In the genomic region with DNA sequence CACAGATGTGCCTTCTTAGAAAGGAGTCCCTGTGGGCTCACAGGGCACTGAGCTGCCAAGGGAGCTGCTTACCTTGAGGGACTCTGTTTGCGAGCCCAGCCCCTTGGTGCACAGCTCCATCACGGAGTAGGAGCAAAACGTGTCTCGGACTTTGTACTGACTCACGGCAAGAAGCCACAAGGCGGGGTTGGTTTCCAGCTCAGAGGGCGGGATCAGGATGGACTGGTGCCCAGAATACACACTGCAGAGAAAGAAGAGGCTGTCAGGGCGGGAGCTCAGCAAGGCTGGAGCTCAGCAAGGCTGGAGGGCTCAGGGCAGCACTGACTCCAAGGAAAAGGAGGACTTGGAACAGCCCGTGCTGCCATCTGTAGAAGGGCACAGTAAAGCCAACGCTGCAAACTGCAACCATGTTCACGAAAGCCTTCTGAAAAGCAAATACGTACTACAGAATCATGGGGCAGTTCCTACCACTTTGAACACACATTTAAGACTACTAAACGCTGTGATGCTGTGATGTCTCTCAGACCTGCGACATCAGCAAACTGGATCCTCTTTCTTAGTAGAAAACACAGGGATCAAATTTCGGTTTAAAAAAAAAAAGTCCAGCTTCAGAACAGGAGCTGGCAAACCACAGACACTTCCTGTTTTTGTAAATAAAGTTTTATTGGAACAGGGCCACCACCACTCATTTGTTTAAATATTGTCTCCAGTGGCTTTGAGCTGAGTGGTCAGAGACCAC, we compare ENCODE assay signal across 1 cellular context.
TF ChIP-seq lines count a peak whose summit lies in the region.

No MANE protein-coding gene starts in this region.

TF ChIP-seq in HepG2, 621 proteins besides CTCF, POLR2A, EP300 and RAD21 (continued from another document and continues in another):
- TF ChIP-seq, protein P1, sequence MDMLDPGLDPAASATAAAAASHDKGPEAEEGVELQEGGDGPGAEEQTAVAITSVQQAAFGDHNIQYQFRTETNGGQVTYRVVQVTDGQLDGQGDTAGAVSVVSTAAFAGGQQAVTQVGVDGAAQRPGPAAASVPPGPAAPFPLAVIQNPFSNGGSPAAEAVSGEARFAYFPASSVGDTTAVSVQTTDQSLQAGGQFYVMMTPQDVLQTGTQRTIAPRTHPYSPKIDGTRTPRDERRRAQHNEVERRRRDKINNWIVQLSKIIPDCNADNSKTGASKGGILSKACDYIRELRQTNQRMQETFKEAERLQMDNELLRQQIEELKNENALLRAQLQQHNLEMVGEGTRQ (IDR thresholded peaks at IDR 0.05; ENCODE audit: low read depth, low read length) = no peak
- TF ChIP-seq, protein P1 (CRISPR knock-in tag; IDR thresholded peaks at IDR 0.05; ENCODE audit: borderline replicate concordance) = no peak
- TF ChIP-seq NR2C2 (CRISPR knock-in tag; IDR thresholded peaks at IDR 0.05; ENCODE audit: borderline replicate concordance) = no peak
- TF ChIP-seq SIN3A (IDR thresholded peaks at IDR 0.05; ENCODE audit: borderline replicate concordance, low read depth, low read length) = no peak
- no peak for TF ChIP-seq ZNF780A (CRISPR knock-in tag; IDR thresholded peaks at IDR 0.05)
- TF ChIP-seq NONO (IDR thresholded peaks at IDR 0.05) = no peak
- no peak for TF ChIP-seq NONO (CRISPR knock-in tag; conservative IDR thresholded peaks at IDR 0.05)
- TF ChIP-seq PITX1 (CRISPR knock-in tag; IDR thresholded peaks at IDR 0.05) = no peak
- peak; percentile 55; the same call in 1 of the 2 replicates for TF ChIP-seq SIX4 (CRISPR knock-in tag; IDR thresholded peaks at IDR 0.05)
- TF ChIP-seq JARID2 (CRISPR knock-in tag; IDR thresholded peaks at IDR 0.05; ENCODE audit: insufficient replicate concordance) = no peak
- no peak for TF ChIP-seq RARG (CRISPR knock-in tag; IDR thresholded peaks at IDR 0.05; ENCODE audit: low read depth)
- TF ChIP-seq, protein P2, sequence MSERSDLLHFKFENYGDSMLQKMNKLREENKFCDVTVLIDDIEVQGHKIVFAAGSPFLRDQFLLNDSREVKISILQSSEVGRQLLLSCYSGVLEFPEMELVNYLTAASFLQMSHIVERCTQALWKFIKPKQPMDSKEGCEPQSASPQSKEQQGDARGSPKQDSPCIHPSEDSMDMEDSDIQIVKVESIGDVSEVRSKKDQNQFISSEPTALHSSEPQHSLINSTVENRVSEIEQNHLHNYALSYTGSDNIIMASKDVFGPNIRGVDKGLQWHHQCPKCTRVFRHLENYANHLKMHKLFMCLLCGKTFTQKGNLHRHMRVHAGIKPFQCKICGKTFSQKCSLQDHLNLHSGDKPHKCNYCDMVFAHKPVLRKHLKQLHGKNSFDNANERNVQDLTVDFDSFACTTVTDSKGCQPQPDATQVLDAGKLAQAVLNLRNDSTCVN (CRISPR knock-in tag; IDR thresholded peaks at IDR 0.05; ENCODE audit: borderline replicate concordance) = no peak
- TF ChIP-seq, protein P3, sequence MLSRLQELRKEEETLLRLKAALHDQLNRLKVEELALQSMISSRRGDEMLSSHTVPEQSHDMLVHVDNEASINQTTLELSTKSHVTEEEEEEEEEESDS (CRISPR knock-in tag; IDR thresholded peaks at IDR 0.05; ENCODE audit: borderline replicate concordance) = no peak
- no peak for TF ChIP-seq CEBPB (IDR thresholded peaks at IDR 0.05; ENCODE audit: borderline replicate concordance, low read depth, low read length)
- TF ChIP-seq HDAC2 (CRISPR knock-in tag; IDR thresholded peaks at IDR 0.05) = peak; percentile 65; the same call in 1 of the 2 replicates
- no peak for TF ChIP-seq ARID2 (CRISPR knock-in tag; IDR thresholded peaks at IDR 0.05; ENCODE audit: borderline replicate concordance)
- no peak for TF ChIP-seq CHD4 (IDR thresholded peaks at IDR 0.05; ENCODE audit: borderline replicate concordance, low read length)
- TF ChIP-seq ZBTB1 (CRISPR knock-in tag; IDR thresholded peaks at IDR 0.05; ENCODE audit: borderline replicate concordance) = no peak
- 0 out of 2 replicates have a peak, but pooled peaks have one; percentile 30 for TF ChIP-seq RCOR2 (CRISPR knock-in tag; IDR thresholded peaks at IDR 0.05)
- TF ChIP-seq ZNF143 (CRISPR knock-in tag; IDR thresholded peaks at IDR 0.05) = no peak
- TF ChIP-seq, protein P4, sequence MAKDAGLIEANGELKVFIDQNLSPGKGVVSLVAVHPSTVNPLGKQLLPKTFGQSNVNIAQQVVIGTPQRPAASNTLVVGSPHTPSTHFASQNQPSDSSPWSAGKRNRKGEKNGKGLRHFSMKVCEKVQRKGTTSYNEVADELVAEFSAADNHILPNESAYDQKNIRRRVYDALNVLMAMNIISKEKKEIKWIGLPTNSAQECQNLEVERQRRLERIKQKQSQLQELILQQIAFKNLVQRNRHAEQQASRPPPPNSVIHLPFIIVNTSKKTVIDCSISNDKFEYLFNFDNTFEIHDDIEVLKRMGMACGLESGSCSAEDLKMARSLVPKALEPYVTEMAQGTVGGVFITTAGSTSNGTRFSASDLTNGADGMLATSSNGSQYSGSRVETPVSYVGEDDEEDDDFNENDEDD (CRISPR knock-in tag; IDR thresholded peaks at IDR 0.05; ENCODE audit: borderline replicate concordance) = peak; percentile 57; the same call in 1 of the 2 replicates
- no peak for TF ChIP-seq SMARCE1 (IDR thresholded peaks at IDR 0.05; ENCODE audit: borderline replicate concordance)
- TF ChIP-seq, protein P5, sequence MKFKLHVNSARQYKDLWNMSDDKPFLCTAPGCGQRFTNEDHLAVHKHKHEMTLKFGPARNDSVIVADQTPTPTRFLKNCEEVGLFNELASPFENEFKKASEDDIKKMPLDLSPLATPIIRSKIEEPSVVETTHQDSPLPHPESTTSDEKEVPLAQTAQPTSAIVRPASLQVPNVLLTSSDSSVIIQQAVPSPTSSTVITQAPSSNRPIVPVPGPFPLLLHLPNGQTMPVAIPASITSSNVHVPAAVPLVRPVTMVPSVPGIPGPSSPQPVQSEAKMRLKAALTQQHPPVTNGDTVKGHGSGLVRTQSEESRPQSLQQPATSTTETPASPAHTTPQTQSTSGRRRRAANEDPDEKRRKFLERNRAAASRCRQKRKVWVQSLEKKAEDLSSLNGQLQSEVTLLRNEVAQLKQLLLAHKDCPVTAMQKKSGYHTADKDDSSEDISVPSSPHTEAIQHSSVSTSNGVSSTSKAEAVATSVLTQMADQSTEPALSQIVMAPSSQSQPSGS (CRISPR knock-in tag; IDR thresholded peaks at IDR 0.05) = no peak
- TF ChIP-seq BRCA1 (CRISPR knock-in tag; IDR thresholded peaks at IDR 0.05) = no peak
- no peak for TF ChIP-seq IKZF1 (IDR thresholded peaks at IDR 0.05)
- TF ChIP-seq, protein P6, sequence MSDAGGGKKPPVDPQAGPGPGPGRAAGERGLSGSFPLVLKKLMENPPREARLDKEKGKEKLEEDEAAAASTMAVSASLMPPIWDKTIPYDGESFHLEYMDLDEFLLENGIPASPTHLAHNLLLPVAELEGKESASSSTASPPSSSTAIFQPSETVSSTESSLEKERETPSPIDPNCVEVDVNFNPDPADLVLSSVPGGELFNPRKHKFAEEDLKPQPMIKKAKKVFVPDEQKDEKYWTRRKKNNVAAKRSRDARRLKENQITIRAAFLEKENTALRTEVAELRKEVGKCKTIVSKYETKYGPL (CRISPR knock-in tag; IDR thresholded peaks at IDR 0.05) = no peak
- TF ChIP-seq ZNF225 (CRISPR knock-in tag; IDR thresholded peaks at IDR 0.05) = no peak
- peak; percentile 79 for TF ChIP-seq SIX1 (CRISPR knock-in tag; IDR thresholded peaks at IDR 0.05; ENCODE audit: borderline replicate concordance)
- no peak for TF ChIP-seq EED (CRISPR knock-in tag; IDR thresholded peaks at IDR 0.05)
- TF ChIP-seq ZNF484 (CRISPR knock-in tag; IDR thresholded peaks at IDR 0.05; ENCODE audit: borderline replicate concordance, low read depth) = no peak
- no peak for TF ChIP-seq ATF7-NPFF (CRISPR knock-in tag; IDR thresholded peaks at IDR 0.05; ENCODE audit: low read depth)
- no peak for TF ChIP-seq KMT2B (CRISPR knock-in tag; IDR thresholded peaks at IDR 0.05)
- TF ChIP-seq, protein P7, sequence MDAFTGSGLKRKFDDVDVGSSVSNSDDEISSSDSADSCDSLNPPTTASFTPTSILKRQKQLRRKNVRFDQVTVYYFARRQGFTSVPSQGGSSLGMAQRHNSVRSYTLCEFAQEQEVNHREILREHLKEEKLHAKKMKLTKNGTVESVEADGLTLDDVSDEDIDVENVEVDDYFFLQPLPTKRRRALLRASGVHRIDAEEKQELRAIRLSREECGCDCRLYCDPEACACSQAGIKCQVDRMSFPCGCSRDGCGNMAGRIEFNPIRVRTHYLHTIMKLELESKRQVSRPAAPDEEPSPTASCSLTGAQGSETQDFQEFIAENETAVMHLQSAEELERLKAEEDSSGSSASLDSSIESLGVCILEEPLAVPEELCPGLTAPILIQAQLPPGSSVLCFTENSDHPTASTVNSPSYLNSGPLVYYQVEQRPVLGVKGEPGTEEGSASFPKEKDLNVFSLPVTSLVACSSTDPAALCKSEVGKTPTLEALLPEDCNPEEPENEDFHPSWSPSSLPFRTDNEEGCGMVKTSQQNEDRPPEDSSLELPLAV (CRISPR knock-in tag; conservative IDR thresholded peaks at IDR 0.05; ENCODE audit: low read depth) = no peak
- TF ChIP-seq ZNF615 (CRISPR knock-in tag; IDR thresholded peaks at IDR 0.05; ENCODE audit: borderline replicate concordance) = no peak
- TF ChIP-seq TEAD2 (CRISPR knock-in tag; IDR thresholded peaks at IDR 0.05) = no peak
- no peak for TF ChIP-seq RFX3 (CRISPR knock-in tag; IDR thresholded peaks at IDR 0.05)
- TF ChIP-seq, protein P8, sequence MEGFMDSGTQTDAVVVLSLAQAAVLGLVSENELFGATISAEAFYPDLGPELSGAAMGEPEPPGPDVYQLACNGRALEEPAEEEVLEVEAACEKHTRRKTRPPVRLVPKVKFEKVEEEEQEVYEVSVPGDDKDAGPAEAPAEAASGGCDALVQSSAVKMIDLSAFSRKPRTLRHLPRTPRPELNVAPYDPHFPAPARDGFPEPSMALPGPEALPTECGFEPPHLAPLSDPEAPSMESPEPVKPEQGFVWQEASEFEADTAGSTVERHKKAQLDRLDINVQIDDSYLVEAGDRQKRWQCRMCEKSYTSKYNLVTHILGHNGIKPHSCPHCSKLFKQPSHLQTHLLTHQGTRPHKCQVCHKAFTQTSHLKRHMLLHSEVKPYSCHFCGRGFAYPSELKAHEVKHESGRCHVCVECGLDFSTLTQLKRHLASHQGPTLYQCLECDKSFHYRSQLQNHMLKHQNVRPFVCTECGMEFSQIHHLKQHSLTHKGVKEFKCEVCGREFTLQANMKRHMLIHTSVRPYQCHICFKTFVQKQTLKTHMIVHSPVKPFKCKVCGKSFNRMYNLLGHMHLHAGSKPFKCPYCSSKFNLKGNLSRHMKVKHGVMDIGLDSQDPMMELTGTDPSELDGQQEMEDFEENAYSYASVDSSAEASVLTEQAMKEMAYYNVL (CRISPR knock-in tag; IDR thresholded peaks at IDR 0.05; ENCODE audit: borderline replicate concordance) = no peak
- TF ChIP-seq SNAPC2 (CRISPR knock-in tag; IDR thresholded peaks at IDR 0.05) = no peak
- no peak for TF ChIP-seq ZSCAN12 (CRISPR knock-in tag; IDR thresholded peaks at IDR 0.05)
- no peak for TF ChIP-seq ZNF607 (CRISPR knock-in tag; IDR thresholded peaks at IDR 0.05; ENCODE audit: borderline replicate concordance)
- no peak for TF ChIP-seq ELF4 (CRISPR knock-in tag; IDR thresholded peaks at IDR 0.05; ENCODE audit: borderline replicate concordance)
- no peak for TF ChIP-seq ZNF558 (CRISPR knock-in tag; IDR thresholded peaks at IDR 0.05; ENCODE audit: borderline replicate concordance)
- no peak; the same call in 1 of the 2 replicates for TF ChIP-seq ZNF205 (CRISPR knock-in tag; IDR thresholded peaks at IDR 0.05)
- TF ChIP-seq, protein P9, sequence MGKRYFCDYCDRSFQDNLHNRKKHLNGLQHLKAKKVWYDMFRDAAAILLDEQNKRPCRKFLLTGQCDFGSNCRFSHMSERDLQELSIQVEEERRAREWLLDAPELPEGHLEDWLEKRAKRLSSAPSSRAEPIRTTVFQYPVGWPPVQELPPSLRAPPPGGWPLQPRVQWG (CRISPR knock-in tag; IDR thresholded peaks at IDR 0.05; ENCODE audit: borderline replicate concordance, low read depth) = no peak
- no peak for TF ChIP-seq MZF1 (CRISPR knock-in tag; IDR thresholded peaks at IDR 0.05; ENCODE audit: borderline replicate concordance)
- TF ChIP-seq ZNF501 (CRISPR knock-in tag; IDR thresholded peaks at IDR 0.05) = 0 out of 2 replicates have a peak, but pooled peaks have one; percentile 25
- TF ChIP-seq ZNF34 (CRISPR knock-in tag; IDR thresholded peaks at IDR 0.05; ENCODE audit: borderline replicate concordance) = no peak
- TF ChIP-seq ZNF598 (CRISPR knock-in tag; IDR thresholded peaks at IDR 0.05; ENCODE audit: borderline replicate concordance) = no peak; the same call in 1 of the 2 replicates
- TF ChIP-seq, protein P10, sequence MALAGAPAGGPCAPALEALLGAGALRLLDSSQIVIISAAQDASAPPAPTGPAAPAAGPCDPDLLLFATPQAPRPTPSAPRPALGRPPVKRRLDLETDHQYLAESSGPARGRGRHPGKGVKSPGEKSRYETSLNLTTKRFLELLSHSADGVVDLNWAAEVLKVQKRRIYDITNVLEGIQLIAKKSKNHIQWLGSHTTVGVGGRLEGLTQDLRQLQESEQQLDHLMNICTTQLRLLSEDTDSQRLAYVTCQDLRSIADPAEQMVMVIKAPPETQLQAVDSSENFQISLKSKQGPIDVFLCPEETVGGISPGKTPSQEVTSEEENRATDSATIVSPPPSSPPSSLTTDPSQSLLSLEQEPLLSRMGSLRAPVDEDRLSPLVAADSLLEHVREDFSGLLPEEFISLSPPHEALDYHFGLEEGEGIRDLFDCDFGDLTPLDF (CRISPR knock-in tag; IDR thresholded peaks at IDR 0.05) = 0 out of 2 replicates have a peak, but pooled peaks have one; percentile 39
- TF ChIP-seq ZNF383 (CRISPR knock-in tag; IDR thresholded peaks at IDR 0.05; ENCODE audit: borderline replicate concordance) = no peak
- TF ChIP-seq, protein P11, sequence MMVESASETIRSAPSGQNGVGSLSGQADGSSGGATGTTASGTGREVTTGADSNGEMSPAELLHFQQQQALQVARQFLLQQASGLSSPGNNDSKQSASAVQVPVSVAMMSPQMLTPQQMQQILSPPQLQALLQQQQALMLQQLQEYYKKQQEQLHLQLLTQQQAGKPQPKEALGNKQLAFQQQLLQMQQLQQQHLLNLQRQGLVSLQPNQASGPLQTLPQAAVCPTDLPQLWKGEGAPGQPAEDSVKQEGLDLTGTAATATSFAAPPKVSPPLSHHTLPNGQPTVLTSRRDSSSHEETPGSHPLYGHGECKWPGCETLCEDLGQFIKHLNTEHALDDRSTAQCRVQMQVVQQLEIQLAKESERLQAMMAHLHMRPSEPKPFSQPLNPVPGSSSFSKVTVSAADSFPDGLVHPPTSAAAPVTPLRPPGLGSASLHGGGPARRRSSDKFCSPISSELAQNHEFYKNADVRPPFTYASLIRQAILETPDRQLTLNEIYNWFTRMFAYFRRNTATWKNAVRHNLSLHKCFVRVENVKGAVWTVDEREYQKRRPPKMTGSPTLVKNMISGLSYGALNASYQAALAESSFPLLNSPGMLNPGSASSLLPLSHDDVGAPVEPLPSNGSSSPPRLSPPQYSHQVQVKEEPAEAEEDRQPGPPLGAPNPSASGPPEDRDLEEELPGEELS (CRISPR knock-in tag; IDR thresholded peaks at IDR 0.05) = no peak; the same call in 1 of the 2 replicates
- no peak for TF ChIP-seq ZNF546 (CRISPR knock-in tag; conservative IDR thresholded peaks at IDR 0.05)
- no peak for TF ChIP-seq ZFX (CRISPR knock-in tag; IDR thresholded peaks at IDR 0.05; ENCODE audit: low read depth)
- TF ChIP-seq FOXP1 (IDR thresholded peaks at IDR 0.05) = no peak
- TF ChIP-seq FOXP1 (CRISPR knock-in tag; IDR thresholded peaks at IDR 0.05) = 0 out of 2 replicates have a peak, but pooled peaks have one; percentile 11
- TF ChIP-seq KAT7 (CRISPR knock-in tag; IDR thresholded peaks at IDR 0.05; ENCODE audit: borderline replicate concordance) = no peak
